ENCODE assay signal across 17 cellular contexts in genomic region chr13:45784755-45785675, GRCh38.
"Had no signal": no experiment of that assay in that cellular context is flagged by ENCODE, and none has a peak within 500 bp of the region (broad histone marks: within the 10 kb centered on the region; RNA-seq: fewer than 3 reads in every experiment).

No MANE protein-coding gene starts in this region.

- H3K27ac Mint-ChIP-seq: activated naive CD8-positive, alpha-beta T cell treated with anti-CD3 and anti-CD28 coated beads, Interleukin-2, amount 10 ng/mL, durations not matched to agents 7 days and 5 days had no signal

- H3K36me3 Mint-ChIP-seq: activated naive CD8-positive, alpha-beta T cell treated with anti-CD3 and anti-CD28 coated beads, Interleukin-2, amount 10 ng/mL, durations not matched to agents 7 days and 5 days had no signal

- H3K4me1 ChIP-seq: lower lobe of right lung, right lobe of liver had no signal

- H3K9me3 ChIP-seq: gastroesophageal sphincter, lower lobe of right lung, right lobe of liver, transverse colon had no signal

- H3K36me3 ChIP-seq: gastroesophageal sphincter, lower lobe of right lung, right lobe of liver, transverse colon had no signal

- ATAC-seq: gastroesophageal sphincter; lower lobe of right lung; naive thymus-derived CD8-positive, alpha-beta T cell had no signal

- H3K27ac ChIP-seq: gastroesophageal sphincter, hepatocyte, lower lobe of right lung, right lobe of liver, transverse colon, VCaP had no signal

- H3K9me3 Mint-ChIP-seq: activated naive CD8-positive, alpha-beta T cell treated with anti-CD3 and anti-CD28 coated beads, Interleukin-2, amount 10 ng/mL, durations not matched to agents 7 days and 5 days; naive thymus-derived CD8-positive, alpha-beta T cell had no signal

- H3K4me1 Mint-ChIP-seq: activated naive CD8-positive, alpha-beta T cell treated with anti-CD3 and anti-CD28 coated beads, Interleukin-2, amount 10 ng/mL, durations not matched to agents 7 days and 5 days had no signal

- H3K27me3 ChIP-seq: gastroesophageal sphincter, hepatocyte, right lobe of liver, transverse colon had no signal

- DNase-seq: activated CD4-positive, alpha-beta T cell treated with anti-CD3 and anti-CD28 coated beads for 48 hours; activated CD8-positive, alpha-beta memory T cell treated with anti-CD3 and anti-CD28 coated beads for 24 hours; activated effector memory CD4-positive, alpha-beta T cell treated with anti-CD3 and anti-CD28 coated beads, Interleukin-2, amount 50 U/mL, for 16 hours; activated naive CD8-positive, alpha-beta T cell treated with anti-CD3 and anti-CD28 coated beads, Interleukin-2, amount 10 ng/mL, durations not matched to agents 7 days and 5 days; activated T-cell treated with anti-CD3 and anti-CD28 coated beads, Interleukin-2, amount 50 U/mL, for 1 hour; aorta; lower lobe of right lung; naive thymus-derived CD8-positive, alpha-beta T cell; right lobe of liver; stimulated activated CD4-positive, alpha-beta T cell treated with anti-CD3 and anti-CD28 coated beads, Interleukin-2, amount 100 ng/mL, for 24 hours; stimulated activated naive CD4-positive, alpha-beta T cell; substantia nigra; T-helper 1 cell; transverse colon had no signal

- H3K4me3 Mint-ChIP-seq: activated naive CD8-positive, alpha-beta T cell treated with anti-CD3 and anti-CD28 coated beads, Interleukin-2, amount 10 ng/mL, durations not matched to agents 7 days and 5 days had no signal

- H3K4me3 ChIP-seq: gastroesophageal sphincter, hepatocyte, lower lobe of right lung, right lobe of liver, transverse colon had no signal
